Comparison of ENCODE assay signal across 17 cellular contexts in genomic region chr3:102194760-102195159, GRCh38.
DNase-seq lines count a peak whose midpoint lies in the region; ATAC-seq, FAIRE-seq and TF ChIP-seq lines count a peak whose summit lies in the region.
"Had no signal": no experiment of that assay in that cellular context is flagged by ENCODE, and none has a peak within 500 bp of the region (broad histone marks: within the 10 kb centered on the region; RNA-seq: fewer than 3 reads in every experiment).

No MANE protein-coding gene starts in this region.

- H2AFZ ChIP-seq in PC-9 = peak overlapping the region; percentile 61

- BruUV-seq in PC-9 (replicated peaks; lab: Mats Ljungman, UMichigan) = TSS peak; percentile 92

- TF ChIP-seq CTCF in PC-9 (conservative IDR thresholded peaks at IDR 0.05) (no peak), kidney (IDR thresholded peaks at IDR 0.05; ENCODE audit: borderline replicate concordance, extremely low read depth, insufficient read depth) (no peak), upper lobe of left lung (IDR thresholded peaks at IDR 0.05) (no peak)

- no peak for TF ChIP-seq EP300 in upper lobe of left lung (IDR thresholded peaks at IDR 0.05)

- no peak overlapping the region for H3K9ac ChIP-seq in kidney (ENCODE audit: low read length in 2 of 2)

- H3K4me2 ChIP-seq in PC-9 = peak overlapping the region; percentile 41

- peak overlapping the region; percentile 0; the same call in 1 of the 2 replicates for H3K4me3 ChIP-seq in PC-9
- peak overlapping the region in 1 of 2 donors; percentile 32 for H3K4me3 ChIP-seq in kidney (ENCODE audit: low read length in 2 of 2)
- no peak overlapping the region for H3K4me3 ChIP-seq in upper lobe of left lung
- H3K4me3 ChIP-seq: spleen had no signal

- H3K79me2 ChIP-seq in PC-9 (ENCODE audit: low read depth) = no peaks in the 10 kb centered on the region

- peak; percentile 53 for ATAC-seq in GM21390 (IDR thresholded peaks at IDR 0.05; ENCODE audit: unreplicated experiment)
- ATAC-seq in upper lobe of left lung (ENCODE audit: low FRiP score in 2 of 2) = no peak

- H3K9me3 ChIP-seq in PC-9 (ENCODE audit: insufficient read depth, low read depth) (no peaks in the 10 kb centered on the region), kidney (ENCODE audit: control insufficient read depth in 1 of 2, low read length in 2 of 2) (no peaks in the 10 kb centered on the region), upper lobe of left lung (no peaks in the 10 kb centered on the region)
- H3K9me3 ChIP-seq: spleen had no signal

- H3K4me1 ChIP-seq in PC-9 (replicated peaks; ENCODE audit: insufficient read depth) (peaks cover 28% of the 10 kb centered on the region), kidney (ENCODE audit: control insufficient read depth in 1 of 2, insufficient read depth in 1 of 2, low read depth in 1 of 2, low read length in 2 of 2) (peaks cover 4 to 7% of the 10 kb centered on the region in 2 donors), upper lobe of left lung (peaks cover 6 to 21% (median 11%) of the 10 kb centered on the region in 4 donors)

- peaks cover 7% of the 10 kb centered on the region; the same call in 1 of the 2 replicates for H3F3A ChIP-seq in PC-9 (ENCODE audit: insufficient read depth, low read depth)

- POLR2A ChIA-PET in PC-9 (lab: Charles Lee; ENCODE audit: unreplicated experiment) = interaction anchor here (0.6 kb wide), 1 partner anchor 58 kb away, joined by 3 read pairs; no protein-coding TSS in a partner anchor

- H3K27ac ChIP-seq in PC-9 = peak overlapping the region; percentile 75
- H3K27ac ChIP-seq in kidney (ENCODE audit: low read depth in 2 of 2, low read length in 2 of 2) = peak overlapping the region; percentile 76 to 88
- H3K27ac ChIP-seq in upper lobe of left lung = peak overlapping the region; percentile 43 to 67 (median 63)
- H3K27ac ChIP-seq: spleen had no signal

- no peak for DNase-seq in PC-9
- no peak for DNase-seq in kidney
- DNase-seq in upper lobe of left lung = no peak
- no peak for DNase-seq in NOMO-1 (lab: John Stamatoyannopoulos, UW; ENCODE audit: unreplicated experiment in 2 of 2)
- DNase-seq in DMS53 treated with DMSO at 0.1 percent for 48 hours (lab: John Stamatoyannopoulos, UW; ENCODE audit: unreplicated experiment) = no peak
- no peak for DNase-seq in KG1 (lab: John Stamatoyannopoulos, UW)
- DNase-seq: activated CD4-positive, alpha-beta T cell treated with anti-CD3 and anti-CD28 coated beads, Interleukin-2, amount 10 ng/mL, durations not matched to agents 7 days and 5 days; activated CD8-positive, alpha-beta memory T cell treated with anti-CD3 and anti-CD28 coated beads, Interleukin-2, amount 50 U/mL, for 4 hours; activated effector memory CD4-positive, alpha-beta T cell treated with Interleukin-2 at 50 U/mL for 16 hours; foreskin melanocyte; NCI-H1092 treated with DMSO at 0.1 percent for 48 hours; NCI-H2081; NCI-H510A; spleen; SW 1271 had no signal

- H3K27me3 ChIP-seq in PC-9 (ENCODE audit: insufficient read depth, low read depth) = no peaks in the 10 kb centered on the region
- no peaks in the 10 kb centered on the region for H3K27me3 ChIP-seq in upper lobe of left lung
- H3K27me3 ChIP-seq: spleen had no signal

- WGBS in upper lobe of left lung, 2 donors = 75 to 76% methylated on average over 1 of the region's 1 CpG

- H3K9me2 ChIP-seq in PC-9 (ENCODE audit: insufficient read depth) = no peaks in the 10 kb centered on the region

- FAIRE-seq in kidney (lab: Jason Lieb, UNC) = no peak
- FAIRE-seq: TTC549 had no signal

- CTCF ChIA-PET in PC-9 (lab: Charles Lee) = no interaction called here

- intact Hi-C loops in PC-9 (cut with micrococcal nuclease; ENCODE audit: unreplicated experiment) = loop anchor here (1.0 kb wide), 3 partner anchors 13 to 115 kb away; no protein-coding TSS in a partner anchor
- intact Hi-C loops in kidney (cut with DNase I) = no loop called here

- H3K36me3 ChIP-seq in PC-9 (ENCODE audit: low read depth) = no peaks in the 10 kb centered on the region
- H3K36me3 ChIP-seq in kidney (ENCODE audit: control insufficient read depth in 1 of 2, insufficient read depth in 2 of 2, low read length in 2 of 2) = no peaks in the 10 kb centered on the region
- H3K36me3 ChIP-seq in upper lobe of left lung = no peaks in the 10 kb centered on the region
- H3K36me3 ChIP-seq: spleen had no signal

- H4K20me1 ChIP-seq in PC-9 (ENCODE audit: insufficient read depth) = no peaks in the 10 kb centered on the region

- no peak for TF ChIP-seq POLR2A in upper lobe of left lung (IDR thresholded peaks at IDR 0.05)
